Comparison of ENCODE assay signal across 30 cellular contexts in genomic region chr20:50975701-50976330, GRCh38. TPM values are rescaled to one million over a fixed set of nuclear protein-coding genes. Genes with fewer than 3 reads are reported as not detected.
"Had no signal": no experiment of that assay in that cellular context is flagged by ENCODE, and none has a peak within 500 bp of the region (broad histone marks: within the 10 kb centered on the region; RNA-seq: fewer than 3 reads in every experiment).

No MANE protein-coding gene starts in this region.

- H3K9me3 ChIP-seq: adrenal gland, body of pancreas, gastrocnemius medialis had no signal

- H3K36me3 ChIP-seq: adrenal gland, esophagus muscularis mucosa, gastrocnemius medialis, heart left ventricle had no signal

- DNase-seq: activated CD4-positive, alpha-beta memory T cell treated with anti-CD3 and anti-CD28 coated beads for 36 hours; activated CD4-positive, alpha-beta T cell treated with anti-CD3 and anti-CD28 coated beads for 36 hours; activated CD4-positive, alpha-beta T cell treated with anti-CD3 and anti-CD28 coated beads, Interleukin-2, amount 10 ng/mL, durations not matched to agents 24 days and 14 days; activated CD4-positive, CD25-positive, alpha-beta regulatory T cell; activated CD4-positive, CD25-positive, alpha-beta regulatory T cell treated with anti-CD3 and anti-CD28 coated beads, Interleukin-2, amount 50 U/mL, for 72 hours; activated CD8-positive, alpha-beta memory T cell treated with anti-CD3 and anti-CD28 coated beads, Interleukin-2, amount 10 ng/mL, durations not matched to agents 7 days and 5 days; activated CD8-positive, alpha-beta memory T cell treated with anti-CD3 and anti-CD28 coated beads, Interleukin-2, amount 50 U/mL, for 4 hours; activated CD8-positive, alpha-beta T cell treated with anti-CD3 and anti-CD28 coated beads, Interleukin-2, amount 10 ng/mL, durations not matched to agents 7 days and 5 days; activated effector memory CD4-positive, alpha-beta T cell treated with anti-CD3 and anti-CD28 coated beads, Interleukin-2, amount 50 U/mL, for 16 hours; activated naive CD4-positive, alpha-beta T cell treated with anti-CD3 and anti-CD28 coated beads for 36 hours; activated naive CD8-positive, alpha-beta T cell treated with anti-CD3 and anti-CD28 coated beads for 36 hours; activated naive CD8-positive, alpha-beta T cell treated with anti-CD3 and anti-CD28 coated beads, Interleukin-2, amount 50 U/mL, for 24 hours; activated T-cell treated with anti-CD3 and anti-CD28 coated beads, Interleukin-2, amount 50 U/mL, for 1 hour; activated T-cell treated with anti-CD3 and anti-CD28 coated beads, Interleukin-2, amount 50 U/mL, for 48 hours; adrenal gland; amygdala; body of pancreas; caudate nucleus; cortex of kidney; dermis blood vessel endothelial cell; effector CD4-positive, alpha-beta T cell; effector memory CD8-positive, alpha-beta T cell; erythroblast; foreskin keratinocyte; gastrocnemius medialis; glutamatergic neuron; heart left ventricle; T-helper 2 cell had no signal

- H3K27me3 ChIP-seq: body of pancreas had no signal

- ATAC-seq: activated CD4-positive, alpha-beta T cell treated with anti-CD3 and anti-CD28 coated beads for 36 hours; activated CD8-positive, alpha-beta memory T cell treated with anti-CD3 and anti-CD28 coated beads, Interleukin-2, amount 10 ng/mL, durations not matched to agents 7 days and 5 days; activated CD8-positive, alpha-beta T cell treated with anti-CD3 and anti-CD28 coated beads, Interleukin-2, amount 10 ng/mL, durations not matched to agents 7 days and 5 days; activated naive CD8-positive, alpha-beta T cell treated with anti-CD3 and anti-CD28 coated beads, Interleukin-2, amount 50 U/mL, for 24 hours; body of pancreas; effector memory CD8-positive, alpha-beta T cell; foreskin keratinocyte; gastrocnemius medialis; heart left ventricle had no signal

- FAIRE-seq: colon had no signal

- H3K27ac ChIP-seq: adrenal gland, body of pancreas, esophagus muscularis mucosa, foreskin keratinocyte, gastrocnemius medialis, heart left ventricle had no signal

- H3K4me3 ChIP-seq: adrenal gland, body of pancreas, esophagus muscularis mucosa, gastrocnemius medialis, heart left ventricle had no signal

- H3K4me1 ChIP-seq: adrenal gland, body of pancreas, gastrocnemius medialis, heart left ventricle had no signal

RNA-seq across cellular contexts. Expression of gene KCNG1, which starts 47.1 kb away (rescaled TPM):
- total RNA-seq: activated CD8-positive, alpha-beta T cell treated with anti-CD3 and anti-CD28 coated beads, Interleukin-2, amount 10 ng/mL, durations not matched to agents 7 days and 5 days; gastrocnemius medialis had no signal
